In the genomic region with DNA sequence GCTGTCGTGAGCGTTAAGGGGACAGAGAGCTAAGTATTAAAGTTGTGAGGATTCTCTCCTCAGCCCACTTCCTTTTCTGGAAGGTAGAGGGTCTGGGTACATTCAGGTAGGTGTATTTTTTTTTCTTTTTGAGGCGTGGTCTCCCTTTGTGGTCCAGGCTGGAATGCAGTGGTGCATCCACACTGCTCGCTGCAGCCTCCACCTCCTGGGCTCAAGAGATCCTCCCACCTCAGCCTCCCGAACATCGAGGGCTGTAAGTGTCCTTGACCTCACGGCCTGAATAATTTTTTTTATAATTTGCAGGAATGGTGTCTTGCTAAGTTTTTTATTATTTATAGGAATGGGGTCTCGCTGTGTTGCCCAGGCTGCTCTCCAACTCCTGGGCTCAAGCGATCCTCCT, we compare ENCODE assay signal across 8 cellular contexts. TPM values are rescaled to one million over a fixed set of nuclear protein-coding genes. Genes with fewer than 3 reads are reported as not detected.
DNase-seq lines count a peak whose midpoint lies in the region; ATAC-seq and TF ChIP-seq lines count a peak whose summit lies in the region.

No MANE protein-coding gene starts in this region.

- H3K27ac ChIP-seq in left lung (no peak overlapping the region), thymus (ENCODE audit: low read depth) (no peak overlapping the region)

- H3K27me3 ChIP-seq in left lung (no peaks in the 10 kb centered on the region), thymus (ENCODE audit: control insufficient read depth, insufficient read depth) (no peaks in the 10 kb centered on the region)

- ATAC-seq in left lung (no peak), GM18519 (IDR thresholded peaks at IDR 0.05; ENCODE audit: low FRiP score, unreplicated experiment) (no peak)

- H3K27me3 Mint-ChIP-seq in activated T-cell treated with anti-CD3 and anti-CD28 coated beads, Interleukin-2, amount 50 U/mL, for 24 hours: no peaks in the 10 kb centered on the region
- no peaks in the 10 kb centered on the region for H3K27me3 Mint-ChIP-seq in activated naive CD8-positive, alpha-beta T cell

- no peak for TF ChIP-seq CTCF in left lung (IDR thresholded peaks at IDR 0.05)

- peaks cover 55% of the 10 kb centered on the region for H3K36me3 Mint-ChIP-seq in activated T-cell treated with anti-CD3 and anti-CD28 coated beads, Interleukin-2, amount 50 U/mL, for 24 hours (ENCODE audit: low read depth)
- peaks cover 8% of the 10 kb centered on the region for H3K36me3 Mint-ChIP-seq in activated naive CD8-positive, alpha-beta T cell

- intact Hi-C loops in left lung (cut with DNase I): no loop called here

- H3K36me3 ChIP-seq in left lung: peaks cover 0 to 37% of the 10 kb centered on the region in 2 donors
- peaks cover 28% of the 10 kb centered on the region for H3K36me3 ChIP-seq in thymus (ENCODE audit: control insufficient read depth, insufficient read depth)

- peaks cover 8 to 25% of the 10 kb centered on the region in 2 donors for H3K4me1 ChIP-seq in left lung
- peaks cover 3% of the 10 kb centered on the region for H3K4me1 ChIP-seq in thymus (ENCODE audit: control insufficient read depth, insufficient read depth, low read length)

- WGBS in thymus: 90% methylated on average over 9 of the region's 9 CpGs

- H3K4me3 ChIP-seq in left lung: peak overlapping the region; percentile 64 to 83
- H3K4me3 ChIP-seq in thymus (ENCODE audit: low read length): peak overlapping the region; percentile 87

- H3K4me3 Mint-ChIP-seq in activated T-cell treated with anti-CD3 and anti-CD28 coated beads, Interleukin-2, amount 50 U/mL, for 24 hours: peak overlapping the region; percentile 89
- peak overlapping the region; percentile 96 for H3K4me3 Mint-ChIP-seq in activated naive CD8-positive, alpha-beta T cell

- H3K4me1 Mint-ChIP-seq in activated T-cell treated with anti-CD3 and anti-CD28 coated beads, Interleukin-2, amount 50 U/mL, for 24 hours (ENCODE audit: low read depth): peaks cover 30% of the 10 kb centered on the region
- peaks cover 16% of the 10 kb centered on the region for H3K4me1 Mint-ChIP-seq in activated naive CD8-positive, alpha-beta T cell (ENCODE audit: low read depth)

- no peaks in the 10 kb centered on the region for H3K9me3 Mint-ChIP-seq in activated T-cell treated with anti-CD3 and anti-CD28 coated beads, Interleukin-2, amount 50 U/mL, for 24 hours
- H3K9me3 Mint-ChIP-seq in activated naive CD8-positive, alpha-beta T cell (ENCODE audit: low read depth): no peaks in the 10 kb centered on the region

- H3K9me3 ChIP-seq in left lung (no peaks in the 10 kb centered on the region), thymus (ENCODE audit: control insufficient read depth) (no peaks in the 10 kb centered on the region)

- DNase-seq in activated T-cell treated with anti-CD3 and anti-CD28 coated beads, Interleukin-2, amount 50 U/mL, for 24 hours: no peak
- DNase-seq in activated T-cell treated with anti-CD3 and anti-CD28 coated beads for 4 hours (no peak), left lung (peak in 1 of 2 donors; percentile 26), NCI-H1417 treated with DMSO at 0.1 percent for 48 hours (lab: John Stamatoyannopoulos, UW) (no peak)
- no peak for DNase-seq in stimulated activated naive CD4-positive, alpha-beta T cell (lab: John Stamatoyannopoulos, UW)

- peak overlapping the region; percentile 93 for H3K27ac Mint-ChIP-seq in activated T-cell treated with anti-CD3 and anti-CD28 coated beads, Interleukin-2, amount 50 U/mL, for 24 hours
- H3K27ac Mint-ChIP-seq in activated naive CD8-positive, alpha-beta T cell: peak overlapping the region; percentile 91

RNA-seq across cellular contexts. Expression of gene PUS1, which starts 1.4 kb away (rescaled TPM):
- 10 to 100 TPM; 16.3 to 30.1 TPM for total RNA-seq in left lung
- polyA plus RNA-seq in thymus: 30.0 TPM

RNA-seq across cellular contexts. Expression of gene EP400, which starts 19.2 kb away (rescaled TPM):
- 10 to 100 TPM; 33.5 to 41.7 TPM for total RNA-seq in left lung
- 28.9 TPM for polyA plus RNA-seq in thymus

RNA-seq across cellular contexts. Expression of gene ULK1, which starts 36.1 kb away (rescaled TPM):
- 10 to 100 TPM; 21.6 to 30.0 TPM for total RNA-seq in left lung
- 39.2 TPM for polyA plus RNA-seq in thymus
